10 cellular contexts compared by ENCODE assay signal in genomic region chr2:24943427-24943826, GRCh38.
"Had no signal": no experiment of that assay in that cellular context is flagged by ENCODE, and none has a peak within 500 bp of the region (broad histone marks: within the 10 kb centered on the region; RNA-seq: fewer than 3 reads in every experiment).

No MANE protein-coding gene starts in this region.

- H3K27ac ChIP-seq: GM23248, HL-60 had no signal

- H3K9me3 ChIP-seq: HAP-1 had no signal

- H3K4me3 Mint-ChIP-seq: HFFc6 had no signal

- H3K9me3 Mint-ChIP-seq: HFFc6 had no signal

- ATAC-seq: HCT116, HepG2, K562 had no signal

- H3K4me3 ChIP-seq: GM23248, HAP-1, K562 had no signal

- H3K9ac ChIP-seq: GM23248 had no signal

- DNase-seq: GM23248, GOT3, H7, HFFc6, KG1 had no signal

- H3K27ac Mint-ChIP-seq: HFFc6 had no signal

- H2AFZ ChIP-seq: GM23248 had no signal
